12 cellular contexts compared by ENCODE assay signal in genomic region chrX:103817101-103817500, GRCh38. TPM values are rescaled to one million over a fixed set of nuclear protein-coding genes. Genes with fewer than 3 reads are reported as not detected.
"Had no signal": no experiment of that assay in that cellular context is flagged by ENCODE, and none has a peak within 500 bp of the region (broad histone marks: within the 10 kb centered on the region; RNA-seq: fewer than 3 reads in every experiment).

No MANE protein-coding gene starts in this region.

RNA-seq across cellular contexts. Expression of gene PLP1, which starts 40.5 kb away (rescaled TPM):
- total RNA-seq: activated B cell treated with CpG ODN at 0.5 μM for 24 hours; activated CD4-positive, alpha-beta memory T cell treated with anti-CD3 and anti-CD28 coated beads for 36 hours; activated CD4-positive, alpha-beta T cell treated with anti-CD3 and anti-CD28 coated beads, Interleukin-2, amount 10 ng/mL, durations not matched to agents 24 days and 14 days; activated CD8-positive, alpha-beta memory T cell treated with anti-CD3 and anti-CD28 coated beads for 36 hours; activated CD8-positive, alpha-beta T cell treated with anti-CD3 and anti-CD28 coated beads for 36 hours; activated naive CD4-positive, alpha-beta T cell treated with anti-CD3 and anti-CD28 coated beads for 36 hours; activated naive CD4-positive, alpha-beta T cell treated with anti-CD3 and anti-CD28 coated beads, Interleukin-2, amount 50 U/mL, for 72 hours; activated naive CD8-positive, alpha-beta T cell treated with anti-CD3 and anti-CD28 coated beads for 36 hours; activated T-cell treated with anti-CD3 and anti-CD28 coated beads, Interleukin-2, amount 50 U/mL, for 4 hours; activated T-cell treated with anti-CD3 and anti-CD28 coated beads, Interleukin-2, amount 50 U/mL, for 72 hours; activated T-helper 1 cell treated with anti-CD3 and anti-CD28 coated beads, Interleukin-12 subunit alpha, Interleukin-12 subunit beta, Interleukin-2, Interleukin-4 antibody, amounts not matched to agents 30 ng/mL and 10 ng/mL and 1 ng/mL, durations not matched to agents 14 hours and 24 hours and 36 hours; activated T-helper 17 cell treated with anti-CD3 and anti-CD28 coated beads, Interleukin-2, amount 50 U/mL, for 72 hours had no signal
